Comparison of ENCODE assay signal across 18 cellular contexts in genomic region chr3:27554706-27555105, GRCh38.
DNase-seq lines count a peak whose midpoint lies in the region; ATAC-seq and TF ChIP-seq lines count a peak whose summit lies in the region.
"Had no signal": no experiment of that assay in that cellular context is flagged by ENCODE, and none has a peak within 500 bp of the region (broad histone marks: within the 10 kb centered on the region; RNA-seq: fewer than 3 reads in every experiment).

No MANE protein-coding gene starts in this region.

- no peaks in the 10 kb centered on the region for H3K4me1 Mint-ChIP-seq in stimulated activated memory B cell treated with anti-CD40 and anti-IgM and Interleukin-4, amounts not matched to agents 10 μg/mL and 1 μg/mL and 100 μg/mL, for 72 hours
- no peaks in the 10 kb centered on the region for H3K4me1 Mint-ChIP-seq in activated T-cell treated with anti-CD3 and anti-CD28 coated beads, Interleukin-2, amount 50 U/mL, for 24 hours (ENCODE audit: low read depth)
- no peaks in the 10 kb centered on the region for H3K4me1 Mint-ChIP-seq in activated naive CD4-positive, alpha-beta T cell treated with anti-CD3 and anti-CD28 coated beads, Interleukin-2, amount 10 ng/mL, durations not matched to agents 7 days and 5 days

- H3K27me3 ChIP-seq in Panc1 (ENCODE audit: control insufficient read depth, insufficient read depth, low read length): no peaks in the 10 kb centered on the region
- no peaks in the 10 kb centered on the region for H3K27me3 ChIP-seq in gastroesophageal sphincter
- H3K27me3 ChIP-seq: hepatocyte, upper lobe of left lung had no signal

- POLR2A ChIA-PET in Panc1 (lab: Charles Lee): no interaction called here

- CTCF ChIA-PET in Panc1 (lab: Charles Lee): no interaction called here
- CTCF ChIA-PET in activated naive CD4-positive, alpha-beta T cell treated with anti-CD3 and anti-CD28 coated beads, Interleukin-2, amount 10 ng/mL, durations not matched to agents 7 days and 5 days (lab: Charles Lee): no interaction called here

- no peak overlapping the region for H3K4me3 Mint-ChIP-seq in stimulated activated memory B cell treated with anti-CD40 and anti-IgM and Interleukin-4, amounts not matched to agents 10 μg/mL and 1 μg/mL and 100 μg/mL, for 72 hours
- no peak overlapping the region for H3K4me3 Mint-ChIP-seq in activated T-cell treated with anti-CD3 and anti-CD28 coated beads, Interleukin-2, amount 50 U/mL, for 24 hours
- H3K4me3 Mint-ChIP-seq in activated naive CD4-positive, alpha-beta T cell treated with anti-CD3 and anti-CD28 coated beads, Interleukin-2, amount 10 ng/mL, durations not matched to agents 7 days and 5 days: no peak overlapping the region
- H3K4me3 Mint-ChIP-seq: CD4-positive, alpha-beta memory T cell had no signal

- 50 to 78% methylated on average over 1 to 2 of the region's 2 CpGs for WGBS in gastroesophageal sphincter (ENCODE audit: low coverage in 1 of 2), 2 donors

- peak overlapping the region; percentile 22 for H3K27ac Mint-ChIP-seq in stimulated activated memory B cell treated with anti-CD40 and anti-IgM and Interleukin-4, amounts not matched to agents 10 μg/mL and 1 μg/mL and 100 μg/mL, for 72 hours
- no peak overlapping the region for H3K27ac Mint-ChIP-seq in activated T-cell treated with anti-CD3 and anti-CD28 coated beads, Interleukin-2, amount 50 U/mL, for 24 hours
- no peak overlapping the region for H3K27ac Mint-ChIP-seq in activated naive CD4-positive, alpha-beta T cell treated with anti-CD3 and anti-CD28 coated beads, Interleukin-2, amount 10 ng/mL, durations not matched to agents 7 days and 5 days
- H3K27ac Mint-ChIP-seq: CD4-positive, alpha-beta memory T cell had no signal

- H3K9me3 ChIP-seq in Panc1 (ENCODE audit: control insufficient read depth, insufficient read depth, low read depth, low read length): no peaks in the 10 kb centered on the region
- H3K9me3 ChIP-seq in gastroesophageal sphincter: no peaks in the 10 kb centered on the region
- H3K9me3 ChIP-seq: upper lobe of left lung had no signal

- no peak for TF ChIP-seq EP300 in gastroesophageal sphincter (IDR thresholded peaks at IDR 0.05)

- DNase-seq in GM04504 (ENCODE audit: low read depth) (peak; percentile 60), Panc1 (ENCODE audit: low read depth, low spot score) (no peak), GM13976 (ENCODE audit: low spot score) (no peak)
- no peak for DNase-seq in activated T-cell treated with anti-CD3 and anti-CD28 coated beads, Interleukin-2, amount 50 U/mL, for 24 hours
- no peak for DNase-seq in activated CD4-positive, alpha-beta T cell treated with anti-CD3 and anti-CD28 coated beads, Interleukin-2, amount 50 U/mL, for 1 hour
- DNase-seq in activated naive CD4-positive, alpha-beta T cell treated with anti-CD3 and anti-CD28 coated beads, Interleukin-2, amount 10 ng/mL, durations not matched to agents 7 days and 5 days: no peak
- DNase-seq: activated CD4-positive, alpha-beta T cell treated with anti-CD3 and anti-CD28 coated beads for 1 hour; activated CD8-positive, alpha-beta memory T cell treated with anti-CD3 and anti-CD28 coated beads, Interleukin-2, amount 50 U/mL, for 4 hours; CD4-positive, alpha-beta memory T cell; kidney; NCI-H82; occipital lobe; stimulated activated CD4-positive, alpha-beta T cell treated with anti-CD3 and anti-CD28 coated beads, Interleukin-4, amount 100 ng/mL, for 24 hours; upper lobe of left lung had no signal

- H3K9me3 Mint-ChIP-seq in stimulated activated memory B cell treated with anti-CD40 and anti-IgM and Interleukin-4, amounts not matched to agents 10 μg/mL and 1 μg/mL and 100 μg/mL, for 72 hours: peaks cover 13% of the 10 kb centered on the region
- no peaks in the 10 kb centered on the region for H3K9me3 Mint-ChIP-seq in activated T-cell treated with anti-CD3 and anti-CD28 coated beads, Interleukin-2, amount 50 U/mL, for 24 hours
- peaks cover 4% of the 10 kb centered on the region for H3K9me3 Mint-ChIP-seq in activated naive CD4-positive, alpha-beta T cell treated with anti-CD3 and anti-CD28 coated beads, Interleukin-2, amount 10 ng/mL, durations not matched to agents 7 days and 5 days

- intact Hi-C loops in Panc1 (cut with micrococcal nuclease; ENCODE audit: unreplicated experiment): no loop called here

- H3K36me3 Mint-ChIP-seq in stimulated activated memory B cell treated with anti-CD40 and anti-IgM and Interleukin-4, amounts not matched to agents 10 μg/mL and 1 μg/mL and 100 μg/mL, for 72 hours: peaks cover 12% of the 10 kb centered on the region
- no peaks in the 10 kb centered on the region for H3K36me3 Mint-ChIP-seq in activated T-cell treated with anti-CD3 and anti-CD28 coated beads, Interleukin-2, amount 50 U/mL, for 24 hours (ENCODE audit: low read depth)
- H3K36me3 Mint-ChIP-seq in activated naive CD4-positive, alpha-beta T cell treated with anti-CD3 and anti-CD28 coated beads, Interleukin-2, amount 10 ng/mL, durations not matched to agents 7 days and 5 days: no peaks in the 10 kb centered on the region
- H3K36me3 Mint-ChIP-seq: CD4-positive, alpha-beta memory T cell had no signal

- TF ChIP-seq POLR2A in gastroesophageal sphincter (IDR thresholded peaks at IDR 0.05): no peak

- no peak for ATAC-seq in Panc1
- peak; percentile 25 for ATAC-seq in gastroesophageal sphincter
- ATAC-seq in stimulated activated memory B cell treated with anti-CD40 and anti-IgM and Interleukin-4, amounts not matched to agents 10 μg/mL and 1 μg/mL and 100 μg/mL, for 72 hours: no peak
- ATAC-seq: K562 had no signal

- peak overlapping the region; percentile 57; the same call in 1 of the 2 replicates for H3K27ac ChIP-seq in Panc1 (ENCODE audit: low read length)
- H3K27ac ChIP-seq in gastroesophageal sphincter: no peak overlapping the region
- H3K27ac ChIP-seq: hepatocyte, upper lobe of left lung had no signal

- H3K27me3 Mint-ChIP-seq in stimulated activated memory B cell treated with anti-CD40 and anti-IgM and Interleukin-4, amounts not matched to agents 10 μg/mL and 1 μg/mL and 100 μg/mL, for 72 hours: peaks cover 9% of the 10 kb centered on the region
- no peaks in the 10 kb centered on the region for H3K27me3 Mint-ChIP-seq in activated T-cell treated with anti-CD3 and anti-CD28 coated beads, Interleukin-2, amount 50 U/mL, for 24 hours
- H3K27me3 Mint-ChIP-seq in activated naive CD4-positive, alpha-beta T cell treated with anti-CD3 and anti-CD28 coated beads, Interleukin-2, amount 10 ng/mL, durations not matched to agents 7 days and 5 days: peaks cover 10% of the 10 kb centered on the region
- H3K27me3 Mint-ChIP-seq: CD4-positive, alpha-beta memory T cell had no signal

- in situ Hi-C loops in Panc1 (cut with HindIII; ENCODE audit: low pct_unique_long_range_greater_than_20kb, low sequenced_read_pairs) (no loop called here), GM13976 (cut with MboI; ENCODE audit: low sequenced_read_pairs, unreplicated experiment) (no loop called here)

- BruUV-seq in Panc1 (replicated peaks; lab: Mats Ljungman, UMichigan): no TSS peak

- no peak overlapping the region for H3K4me3 ChIP-seq in Panc1 (ENCODE audit: low read depth in 2 of 2, low read length in 2 of 2)
- H3K4me3 ChIP-seq in gastroesophageal sphincter: no peak overlapping the region
- H3K4me3 ChIP-seq: hepatocyte, K562, upper lobe of left lung had no signal

- H3K4me1 ChIP-seq in Panc1 (ENCODE audit: control insufficient read depth, insufficient read depth, low read length): no peaks in the 10 kb centered on the region
- H3K4me1 ChIP-seq in gastroesophageal sphincter: peaks cover 0 to 13% (median 3%) of the 10 kb centered on the region in 3 donors

- TF ChIP-seq CTCF in Panc1 (IDR thresholded peaks at IDR 0.05) (no peak), gastroesophageal sphincter (IDR thresholded peaks at IDR 0.05) (no peak), GM13976 (IDR thresholded peaks at IDR 0.05; ENCODE audit: borderline replicate concordance, control extremely low read depth, extremely low read depth, insufficient read depth, missing control alignments) (no peak)

- no peaks in the 10 kb centered on the region for H3K36me3 ChIP-seq in Panc1 (ENCODE audit: control insufficient read depth, insufficient read depth, low read length)
- H3K36me3 ChIP-seq in gastroesophageal sphincter: no peaks in the 10 kb centered on the region
- H3K36me3 ChIP-seq: upper lobe of left lung had no signal
